1 cellular context compared by ENCODE assay signal in genomic region chr12:107092669-107093546, GRCh38.
A peak's percentile ranks its signal among the peaks of the same experiment; 100 is the strongest.
TF ChIP-seq lines count a peak whose summit lies in the region.

No MANE protein-coding gene starts in this region.

TF ChIP-seq in K562, 482 proteins besides CTCF, POLR2A, EP300 and RAD21 (continued from another document):
- TF ChIP-seq, protein P1, sequence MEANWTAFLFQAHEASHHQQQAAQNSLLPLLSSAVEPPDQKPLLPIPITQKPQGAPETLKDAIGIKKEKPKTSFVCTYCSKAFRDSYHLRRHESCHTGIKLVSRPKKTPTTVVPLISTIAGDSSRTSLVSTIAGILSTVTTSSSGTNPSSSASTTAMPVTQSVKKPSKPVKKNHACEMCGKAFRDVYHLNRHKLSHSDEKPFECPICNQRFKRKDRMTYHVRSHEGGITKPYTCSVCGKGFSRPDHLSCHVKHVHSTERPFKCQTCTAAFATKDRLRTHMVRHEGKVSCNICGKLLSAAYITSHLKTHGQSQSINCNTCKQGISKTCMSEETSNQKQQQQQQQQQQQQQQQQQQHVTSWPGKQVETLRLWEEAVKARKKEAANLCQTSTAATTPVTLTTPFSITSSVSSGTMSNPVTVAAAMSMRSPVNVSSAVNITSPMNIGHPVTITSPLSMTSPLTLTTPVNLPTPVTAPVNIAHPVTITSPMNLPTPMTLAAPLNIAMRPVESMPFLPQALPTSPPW (CRISPR knock-in tag; IDR thresholded peaks at IDR 0.05), result no peak; the same call in 1 of the 2 replicates
- no peak for TF ChIP-seq ARID3A (IDR thresholded peaks at IDR 0.05; ENCODE audit: borderline replicate concordance, low read depth, low read length)
- TF ChIP-seq POLR3A (IDR thresholded peaks at IDR 0.05; ENCODE audit: borderline replicate concordance, extremely low read depth, insufficient read depth, insufficient read length), result no peak
- TF ChIP-seq, protein P2, sequence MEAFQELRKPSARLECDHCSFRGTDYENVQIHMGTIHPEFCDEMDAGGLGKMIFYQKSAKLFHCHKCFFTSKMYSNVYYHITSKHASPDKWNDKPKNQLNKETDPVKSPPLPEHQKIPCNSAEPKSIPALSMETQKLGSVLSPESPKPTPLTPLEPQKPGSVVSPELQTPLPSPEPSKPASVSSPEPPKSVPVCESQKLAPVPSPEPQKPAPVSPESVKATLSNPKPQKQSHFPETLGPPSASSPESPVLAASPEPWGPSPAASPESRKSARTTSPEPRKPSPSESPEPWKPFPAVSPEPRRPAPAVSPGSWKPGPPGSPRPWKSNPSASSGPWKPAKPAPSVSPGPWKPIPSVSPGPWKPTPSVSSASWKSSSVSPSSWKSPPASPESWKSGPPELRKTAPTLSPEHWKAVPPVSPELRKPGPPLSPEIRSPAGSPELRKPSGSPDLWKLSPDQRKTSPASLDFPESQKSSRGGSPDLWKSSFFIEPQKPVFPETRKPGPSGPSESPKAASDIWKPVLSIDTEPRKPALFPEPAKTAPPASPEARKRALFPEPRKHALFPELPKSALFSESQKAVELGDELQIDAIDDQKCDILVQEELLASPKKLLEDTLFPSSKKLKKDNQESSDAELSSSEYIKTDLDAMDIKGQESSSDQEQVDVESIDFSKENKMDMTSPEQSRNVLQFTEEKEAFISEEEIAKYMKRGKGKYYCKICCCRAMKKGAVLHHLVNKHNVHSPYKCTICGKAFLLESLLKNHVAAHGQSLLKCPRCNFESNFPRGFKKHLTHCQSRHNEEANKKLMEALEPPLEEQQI (IDR thresholded peaks at IDR 0.05), result no peak
- TF ChIP-seq SAP30 (IDR thresholded peaks at IDR 0.05; ENCODE audit: borderline replicate concordance, insufficient read depth, low read depth, low read length, poor library complexity, severe bottlenecking), result peak; percentile 41
- TF ChIP-seq, protein P3, sequence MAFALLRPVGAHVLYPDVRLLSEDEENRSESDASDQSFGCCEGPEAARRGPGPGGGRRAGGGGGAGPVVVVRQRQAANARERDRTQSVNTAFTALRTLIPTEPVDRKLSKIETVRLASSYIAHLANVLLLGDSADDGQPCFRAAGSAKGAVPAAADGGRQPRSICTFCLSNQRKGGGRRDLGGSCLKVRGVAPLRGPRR (CRISPR knock-in tag; IDR thresholded peaks at IDR 0.05), result no peak
- no peak for TF ChIP-seq RBM15 (IDR thresholded peaks at IDR 0.05; ENCODE audit: insufficient read depth, low read length)
- peak; percentile 67; the same call in 1 of the 2 replicates for TF ChIP-seq ETV5 (CRISPR knock-in tag; IDR thresholded peaks at IDR 0.05; ENCODE audit: low read depth)
- no peak for TF ChIP-seq BMI1 (IDR thresholded peaks at IDR 0.05; ENCODE audit: low read length)
- peak; percentile 59 for TF ChIP-seq HNRNPLL (IDR thresholded peaks at IDR 0.05; ENCODE audit: low read depth, low read length, poor library complexity, severe bottlenecking)
- TF ChIP-seq ZNF696 (CRISPR knock-in tag; conservative IDR thresholded peaks at IDR 0.05), result no peak
- TF ChIP-seq PHF20 (IDR thresholded peaks at IDR 0.05; ENCODE audit: partially characterized antibody), result no peak
- TF ChIP-seq TCFL5 (CRISPR knock-in tag; conservative IDR thresholded peaks at IDR 0.05), result no peak
- no peak for TF ChIP-seq KAT7 (CRISPR knock-in tag; IDR thresholded peaks at IDR 0.05; ENCODE audit: borderline replicate concordance)
- TF ChIP-seq ARID1B (IDR thresholded peaks at IDR 0.05), result no peak
- TF ChIP-seq ZNF780A (CRISPR knock-in tag; IDR thresholded peaks at IDR 0.05), result no peak
- TF ChIP-seq SOX6 (IDR thresholded peaks at IDR 0.05), result no peak
- TF ChIP-seq ETV6 (IDR thresholded peaks at IDR 0.05; ENCODE audit: borderline replicate concordance in 1 of 2, low read depth in 2 of 2, low read length in 1 of 2), result no peak
- TF ChIP-seq ETV6 (CRISPR knock-in tag; IDR thresholded peaks at IDR 0.05; ENCODE audit: borderline replicate concordance), result no peak
- TF ChIP-seq, protein P4, sequence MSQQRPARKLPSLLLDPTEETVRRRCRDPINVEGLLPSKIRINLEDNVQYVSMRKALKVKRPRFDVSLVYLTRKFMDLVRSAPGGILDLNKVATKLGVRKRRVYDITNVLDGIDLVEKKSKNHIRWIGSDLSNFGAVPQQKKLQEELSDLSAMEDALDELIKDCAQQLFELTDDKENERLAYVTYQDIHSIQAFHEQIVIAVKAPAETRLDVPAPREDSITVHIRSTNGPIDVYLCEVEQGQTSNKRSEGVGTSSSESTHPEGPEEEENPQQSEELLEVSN (IDR thresholded peaks at IDR 0.05; ENCODE audit: borderline replicate concordance in 1 of 2, extremely low read depth in 1 of 2, insufficient read depth in 1 of 2, insufficient read length in 1 of 2, low read depth in 1 of 2, low read length in 1 of 2, poor library complexity in 1 of 2, severe bottlenecking in 1 of 2), result peak in 1 of 2 experiments; percentile 77
- TF ChIP-seq, protein P5, sequence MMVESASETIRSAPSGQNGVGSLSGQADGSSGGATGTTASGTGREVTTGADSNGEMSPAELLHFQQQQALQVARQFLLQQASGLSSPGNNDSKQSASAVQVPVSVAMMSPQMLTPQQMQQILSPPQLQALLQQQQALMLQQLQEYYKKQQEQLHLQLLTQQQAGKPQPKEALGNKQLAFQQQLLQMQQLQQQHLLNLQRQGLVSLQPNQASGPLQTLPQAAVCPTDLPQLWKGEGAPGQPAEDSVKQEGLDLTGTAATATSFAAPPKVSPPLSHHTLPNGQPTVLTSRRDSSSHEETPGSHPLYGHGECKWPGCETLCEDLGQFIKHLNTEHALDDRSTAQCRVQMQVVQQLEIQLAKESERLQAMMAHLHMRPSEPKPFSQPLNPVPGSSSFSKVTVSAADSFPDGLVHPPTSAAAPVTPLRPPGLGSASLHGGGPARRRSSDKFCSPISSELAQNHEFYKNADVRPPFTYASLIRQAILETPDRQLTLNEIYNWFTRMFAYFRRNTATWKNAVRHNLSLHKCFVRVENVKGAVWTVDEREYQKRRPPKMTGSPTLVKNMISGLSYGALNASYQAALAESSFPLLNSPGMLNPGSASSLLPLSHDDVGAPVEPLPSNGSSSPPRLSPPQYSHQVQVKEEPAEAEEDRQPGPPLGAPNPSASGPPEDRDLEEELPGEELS (CRISPR knock-in tag; IDR thresholded peaks at IDR 0.05; ENCODE audit: borderline replicate concordance), result no peak
- TF ChIP-seq, protein P6, sequence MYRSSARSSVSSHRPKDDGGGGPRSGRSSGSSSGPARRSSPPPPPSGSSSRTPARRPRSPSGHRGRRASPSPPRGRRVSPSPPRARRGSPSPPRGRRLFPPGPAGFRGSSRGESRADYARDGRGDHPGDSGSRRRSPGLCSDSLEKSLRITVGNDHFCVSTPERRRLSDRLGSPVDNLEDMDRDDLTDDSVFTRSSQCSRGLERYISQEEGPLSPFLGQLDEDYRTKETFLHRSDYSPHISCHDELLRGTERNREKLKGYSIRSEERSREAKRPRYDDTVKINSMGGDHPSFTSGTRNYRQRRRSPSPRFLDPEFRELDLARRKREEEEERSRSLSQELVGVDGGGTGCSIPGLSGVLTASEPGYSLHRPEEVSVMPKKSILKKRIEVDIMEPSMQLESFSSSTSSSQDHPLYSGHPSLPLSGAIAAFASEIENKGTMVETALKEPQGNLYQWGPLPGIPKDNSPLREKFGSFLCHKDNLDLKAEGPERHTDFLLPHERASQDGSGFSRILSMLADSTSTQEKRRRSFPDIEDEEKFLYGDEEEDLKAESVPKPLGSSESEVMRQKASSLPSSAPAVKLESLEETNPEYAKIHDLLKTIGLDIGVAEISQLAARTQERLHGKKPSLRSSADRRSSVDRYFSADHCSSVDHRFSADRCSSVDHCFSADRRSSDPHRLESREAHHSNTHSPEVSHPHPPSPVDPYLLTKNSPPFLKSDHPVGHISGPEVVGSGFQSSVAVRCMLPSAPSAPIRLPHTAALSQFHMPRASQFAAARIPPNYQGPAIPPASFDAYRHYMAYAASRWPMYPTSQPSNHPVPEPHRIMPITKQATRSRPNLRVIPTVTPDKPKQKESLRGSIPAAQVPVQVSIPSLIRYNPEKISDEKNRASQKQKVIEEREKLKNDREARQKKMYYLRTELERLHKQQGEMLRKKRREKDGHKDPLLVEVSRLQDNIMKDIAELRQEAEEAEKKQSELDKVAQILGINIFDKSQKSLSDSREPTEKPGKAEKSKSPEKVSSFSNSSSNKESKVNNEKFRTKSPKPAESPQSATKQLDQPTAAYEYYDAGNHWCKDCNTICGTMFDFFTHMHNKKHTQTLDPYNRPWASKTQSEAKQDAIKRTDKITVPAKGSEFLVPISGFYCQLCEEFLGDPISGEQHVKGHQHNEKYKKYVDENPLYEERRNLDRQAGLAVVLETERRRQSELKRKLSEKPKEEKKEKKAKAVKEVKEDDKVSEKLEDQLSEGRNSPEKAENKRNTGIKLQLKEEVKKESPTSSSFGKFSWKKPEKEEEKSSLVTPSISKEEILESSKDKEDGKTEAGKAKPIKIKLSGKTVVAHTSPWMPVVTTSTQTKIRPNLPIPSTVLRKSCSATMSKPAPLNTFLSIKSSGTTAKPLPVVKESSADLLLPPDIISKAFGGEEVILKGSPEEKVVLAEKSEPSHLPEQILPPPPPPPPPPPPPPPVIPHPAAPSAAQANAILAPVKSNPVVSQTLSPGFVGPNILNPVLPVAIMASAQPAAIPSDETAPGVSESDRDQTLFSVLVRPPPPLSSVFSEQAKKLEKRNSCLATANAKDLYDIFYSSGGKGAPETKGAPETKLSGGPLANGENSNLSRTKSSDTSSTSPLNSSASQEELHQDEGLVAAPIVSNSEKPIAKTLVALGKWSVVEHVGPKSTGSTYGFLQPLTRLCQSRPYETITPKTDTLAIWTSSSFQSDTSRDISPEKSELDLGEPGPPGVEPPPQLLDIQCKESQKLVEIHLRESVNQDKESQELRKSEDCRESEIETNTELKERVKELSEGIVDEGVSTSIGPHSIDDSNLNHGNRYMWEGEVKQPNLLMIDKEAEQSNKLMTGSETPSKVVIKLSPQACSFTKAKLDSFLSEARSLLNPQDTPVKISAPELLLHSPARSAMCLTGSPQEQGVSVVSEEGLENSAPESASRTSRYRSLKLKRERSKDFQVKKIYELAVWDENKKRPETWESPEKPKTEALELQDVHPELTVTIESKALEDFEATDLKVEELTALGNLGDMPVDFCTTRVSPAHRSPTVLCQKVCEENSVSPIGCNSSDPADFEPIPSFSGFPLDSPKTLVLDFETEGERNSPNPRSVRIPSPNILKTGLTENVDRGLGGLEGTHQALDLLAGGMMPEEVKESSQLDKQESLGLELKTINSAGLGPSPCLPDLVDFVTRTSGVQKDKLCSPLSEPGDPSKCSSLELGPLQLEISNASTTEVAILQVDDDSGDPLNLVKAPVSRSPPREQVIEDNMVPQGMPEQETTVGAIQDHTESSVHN (IDR thresholded peaks at IDR 0.05; ENCODE audit: borderline replicate concordance in 1 of 2, low read depth in 1 of 2), result no peak
- no peak for TF ChIP-seq ZNF124 (CRISPR knock-in tag; IDR thresholded peaks at IDR 0.05)
- TF ChIP-seq MTA2 (IDR thresholded peaks at IDR 0.05; ENCODE audit: low read depth), result no peak
- TF ChIP-seq NFIX (CRISPR knock-in tag; IDR thresholded peaks at IDR 0.05; ENCODE audit: low read depth), result no peak
- peak; percentile 79 for TF ChIP-seq POLR2B (IDR thresholded peaks at IDR 0.05; ENCODE audit: low read depth, partially characterized antibody)
- 0 out of 2 replicates have a peak, but pooled peaks have one; percentile 2 for TF ChIP-seq E2F1 (CRISPR knock-in tag; IDR thresholded peaks at IDR 0.05)
- no peak for TF ChIP-seq CREBBP (IDR thresholded peaks at IDR 0.05; ENCODE audit: low read depth, low read length)
- TF ChIP-seq NR4A1 (CRISPR knock-in tag; IDR thresholded peaks at IDR 0.05), result no peak
- no peak for TF ChIP-seq NR4A1 (tag; IDR thresholded peaks at IDR 0.05)
- TF ChIP-seq ZBTB12 (CRISPR knock-in tag; IDR thresholded peaks at IDR 0.05), result no peak; the same call in 1 of the 2 replicates
- peak; percentile 78 for TF ChIP-seq RBBP5 (IDR thresholded peaks at IDR 0.05; ENCODE audit: borderline replicate concordance, insufficient read depth, low read length, poor library complexity, severe bottlenecking)
TF ChIP-seq in K562: peak in this region for 58.
